ENCODE assay signal across 2 cellular contexts in genomic region chr16:2089676-2090480, GRCh38.
TF ChIP-seq lines count a peak whose summit lies in the region.

No MANE protein-coding gene starts in this region.

TF ChIP-seq in HCT116, 20 proteins besides CTCF, POLR2A, EP300 and RAD21:
- no peak for TF ChIP-seq SRF (IDR thresholded peaks at IDR 0.05; ENCODE audit: low read depth)
- TF ChIP-seq YY1 (IDR thresholded peaks at IDR 0.05; ENCODE audit: extremely low read depth, insufficient replicate concordance, low read depth, low read length) = no peak
- TF ChIP-seq FOSL1 (IDR thresholded peaks at IDR 0.05; ENCODE audit: low read depth) = no peak
- TF ChIP-seq TCF7L2 (IDR thresholded peaks at IDR 0.05; ENCODE audit: borderline replicate concordance, extremely low read depth, insufficient read depth, insufficient read length) = no peak
- TF ChIP-seq ZFX (IDR thresholded peaks at IDR 0.05) = no peak
- TF ChIP-seq CEBPB (IDR thresholded peaks at IDR 0.05; ENCODE audit: low read depth) = no peak
- TF ChIP-seq POLR2AphosphoS5 (IDR thresholded peaks at IDR 0.05; ENCODE audit: low read depth, low read length) = 0 out of 2 replicates have a peak, but pooled peaks have one; percentile 2
- TF ChIP-seq EZH2 (IDR thresholded peaks at IDR 0.05) = no peak

TF ChIP-seq in K562, 482 proteins besides CTCF, POLR2A, EP300 and RAD21:
- TF ChIP-seq FIP1L1 (IDR thresholded peaks at IDR 0.05; ENCODE audit: low read depth, low read length, poor library complexity, severe bottlenecking) (no peak), POLR2G (IDR thresholded peaks at IDR 0.05; ENCODE audit: low read depth, low read length) (peak; percentile 37; the same call in 1 of the 2 replicates), CSDE1 (IDR thresholded peaks at IDR 0.05) (no peak), ZNF444 (CRISPR knock-in tag; IDR thresholded peaks at IDR 0.05) (no peak), RBBP5 (IDR thresholded peaks at IDR 0.05; ENCODE audit: borderline replicate concordance, insufficient read depth, low read length, poor library complexity, severe bottlenecking) (no peak), GTF2F1 (IDR thresholded peaks at IDR 0.05; ENCODE audit: low read depth, low read length) (no peak), SAP30 (IDR thresholded peaks at IDR 0.05; ENCODE audit: borderline replicate concordance, insufficient read depth, low read depth, low read length, poor library complexity, severe bottlenecking) (no peak), KAT7 (CRISPR knock-in tag; IDR thresholded peaks at IDR 0.05; ENCODE audit: borderline replicate concordance) (no peak)
